In genomic region chr9:133904371-133905090, GRCh38 we compare ENCODE assay signal across 23 cellular contexts.
A peak's percentile ranks its signal among the peaks of the same experiment; 100 is the strongest.
DNase-seq lines count a peak whose midpoint lies in the region; ATAC-seq and TF ChIP-seq lines count a peak whose summit lies in the region.
"Had no signal": no experiment of that assay in that cellular context is flagged by ENCODE, and none has a peak within 500 bp of the region (broad histone marks: within the 10 kb centered on the region; RNA-seq: fewer than 3 reads in every experiment).

No MANE protein-coding gene starts in this region.

- CTCF ChIA-PET in WTC11 (lab: Charles Lee) = no interaction called here
- CTCF ChIA-PET in CD4-positive, alpha-beta T cell (lab: Charles Lee) = no interaction called here
- CTCF ChIA-PET in activated CD4-positive, alpha-beta memory T cell treated with anti-CD3 and anti-CD28 coated beads for 36 hours (lab: Charles Lee) = interaction anchor here (0.5 to 0.6 kb wide), 2 partner anchors 13 to 724 kb away, joined by 3 read pairs; no protein-coding TSS in a partner anchor

- H3K27me3 Mint-ChIP-seq in WTC11 (ENCODE audit: low read depth) = no peaks in the 10 kb centered on the region
- H3K27me3 Mint-ChIP-seq in CD4-positive, alpha-beta T cell = no peaks in the 10 kb centered on the region
- H3K27me3 Mint-ChIP-seq in activated CD4-positive, alpha-beta memory T cell treated with anti-CD3 and anti-CD28 coated beads for 36 hours = no peaks in the 10 kb centered on the region
- H3K27me3 Mint-ChIP-seq: activated naive CD4-positive, alpha-beta T cell treated with anti-CD3 and anti-CD28 coated beads, Interleukin-2, amount 10 ng/mL, durations not matched to agents 7 days and 5 days; activated T-helper 17 cell treated with anti-CD3 and anti-CD28 coated beads, Interleukin-2, amount 50 U/mL, for 72 hours; naive thymus-derived CD8-positive, alpha-beta T cell had no signal

- no peaks in the 10 kb centered on the region for H3K36me3 Mint-ChIP-seq in WTC11
- H3K36me3 Mint-ChIP-seq in CD4-positive, alpha-beta T cell (ENCODE audit: low read depth) = no peaks in the 10 kb centered on the region
- no peaks in the 10 kb centered on the region for H3K36me3 Mint-ChIP-seq in activated CD4-positive, alpha-beta memory T cell treated with anti-CD3 and anti-CD28 coated beads for 36 hours
- H3K36me3 Mint-ChIP-seq: activated naive CD4-positive, alpha-beta T cell treated with anti-CD3 and anti-CD28 coated beads, Interleukin-2, amount 10 ng/mL, durations not matched to agents 7 days and 5 days; CD8-positive, alpha-beta memory T cell; naive thymus-derived CD8-positive, alpha-beta T cell; stimulated activated effector memory CD8-positive, alpha-beta T cell treated with anti-CD3 and anti-CD28 coated beads, Interleukin-12 subunit alpha, Interleukin-12 subunit beta, amount 100 ng/mL, for 72 hours had no signal

- POLR2A ChIA-PET in WTC11 (lab: Charles Lee) = interaction anchor here (0.6 kb wide), 1 partner anchor 123 kb away, joined by 3 read pairs; no protein-coding TSS in a partner anchor
- POLR2A ChIA-PET in CD4-positive, alpha-beta T cell (lab: Charles Lee) = no interaction called here
- POLR2A ChIA-PET in activated CD4-positive, alpha-beta memory T cell treated with anti-CD3 and anti-CD28 coated beads for 36 hours (lab: Charles Lee) = no interaction called here

- H3K9ac ChIP-seq in BLaER1 (no peak overlapping the region), neuronal stem cell (ENCODE audit: low read depth, low read length, poor library complexity) (no peak overlapping the region)
- H3K9ac ChIP-seq: GM23248 had no signal

- H3K18ac ChIP-seq in neuronal stem cell (ENCODE audit: low read length) = peak overlapping the region; percentile 88

- peaks cover 12% of the 10 kb centered on the region for H3K79me1 ChIP-seq in neuronal stem cell (ENCODE audit: low read depth, low read length)

- TF ChIP-seq EP300 in suprapubic skin (IDR thresholded peaks at IDR 0.05) = no peak

- 0 out of 2 replicates have a peak overlapping the region, but pooled peaks have one; percentile 18 for H3K27ac ChIP-seq in BLaER1
- H3K27ac ChIP-seq in neuronal stem cell (replicated peaks; ENCODE audit: low read length) = peak overlapping the region; percentile 32
- H3K27ac ChIP-seq in CD4-positive, alpha-beta T cell (ENCODE audit: low read depth, low read length) = no peak overlapping the region
- H3K27ac ChIP-seq in suprapubic skin = no peak overlapping the region
- H3K27ac ChIP-seq: GM23248, heart left ventricle, Peyer's patch had no signal

- H3K4me3 ChIP-seq in BLaER1 = no peak overlapping the region
- H3K4me3 ChIP-seq in fibroblast of villous mesenchyme (ENCODE audit: low read depth, low read length) = no peak overlapping the region
- no peak overlapping the region for H3K4me3 ChIP-seq in neuronal stem cell (ENCODE audit: low read length in 2 of 2)
- H3K4me3 ChIP-seq in suprapubic skin = no peak overlapping the region
- H3K4me3 ChIP-seq: GM23248, heart left ventricle, Peyer's patch had no signal

- peak overlapping the region; percentile 43 for H4K8ac ChIP-seq in neuronal stem cell (ENCODE audit: low read depth, low read length)

- no peak overlapping the region for H3K4ac ChIP-seq in neuronal stem cell (ENCODE audit: low read length)

- TF ChIP-seq POLR2A in suprapubic skin (IDR thresholded peaks at IDR 0.05) = no peak

- H3K23ac ChIP-seq in neuronal stem cell (ENCODE audit: low read depth, low read length, poor library complexity) = no peak overlapping the region

- H3K4me1 ChIP-seq in BLaER1 (peaks cover 94% of the 10 kb centered on the region), neuronal stem cell (ENCODE audit: control insufficient read depth in 2 of 2, insufficient read depth in 1 of 2, low read depth in 1 of 2, low read length in 2 of 2) (peaks cover 5 to 13% of the 10 kb centered on the region in 2 donors), suprapubic skin (peaks cover 5% of the 10 kb centered on the region)

- intact Hi-C loops in CD4-positive, alpha-beta T cell (cut with DNase I, micrococcal nuclease) = no loop called here
- intact Hi-C loops in activated CD4-positive, alpha-beta memory T cell treated with anti-CD3 and anti-CD28 coated beads for 36 hours (cut with micrococcal nuclease) = no loop called here

- H3K9me3 Mint-ChIP-seq in WTC11 = no peaks in the 10 kb centered on the region
- H3K9me3 Mint-ChIP-seq in CD4-positive, alpha-beta T cell = no peaks in the 10 kb centered on the region
- H3K9me3 Mint-ChIP-seq in activated CD4-positive, alpha-beta memory T cell treated with anti-CD3 and anti-CD28 coated beads for 36 hours = no peaks in the 10 kb centered on the region
- H3K9me3 Mint-ChIP-seq: activated naive CD4-positive, alpha-beta T cell treated with anti-CD3 and anti-CD28 coated beads, Interleukin-2, amount 10 ng/mL, durations not matched to agents 7 days and 5 days; activated T-helper 17 cell treated with anti-CD3 and anti-CD28 coated beads, Interleukin-2, amount 50 U/mL, for 72 hours; CD8-positive, alpha-beta memory T cell; naive thymus-derived CD8-positive, alpha-beta T cell; stimulated activated effector memory CD8-positive, alpha-beta T cell treated with anti-CD3 and anti-CD28 coated beads, Interleukin-12 subunit alpha, Interleukin-12 subunit beta, amount 100 ng/mL, for 72 hours; T-helper 2 cell treated with Interferon-gamma antibody and Interleukin-4, amounts not matched to agents 5 μg/mL and 100 μg/mL, for 36 hours had no signal

- H2AFZ ChIP-seq in neuronal stem cell (ENCODE audit: low read length) = no peak overlapping the region
- H2AFZ ChIP-seq: GM23248 had no signal

- no peak for TF ChIP-seq CTCF in WTC11 (IDR thresholded peaks at IDR 0.05)
- no peak for TF ChIP-seq CTCF in fibroblast of villous mesenchyme (IDR thresholded peaks at IDR 0.05; ENCODE audit: insufficient read depth, low read depth, low read length)
- no peak for TF ChIP-seq CTCF in CD4-positive, alpha-beta T cell (IDR thresholded peaks at IDR 0.05)
- TF ChIP-seq CTCF in suprapubic skin (IDR thresholded peaks at IDR 0.05) = no peak

- H2BK12ac ChIP-seq in neuronal stem cell (ENCODE audit: low read length) = peak overlapping the region; percentile 22

- H3K4me2 ChIP-seq in BLaER1 (peak overlapping the region; percentile 70), neuronal stem cell (ENCODE audit: insufficient read depth, low read length, poor library complexity, severe bottlenecking) (no peak overlapping the region)

- H3K9me3 ChIP-seq in BLaER1 = no peaks in the 10 kb centered on the region
- no peaks in the 10 kb centered on the region for H3K9me3 ChIP-seq in neuronal stem cell (replicated peaks in 1 of 2; ENCODE audit: control insufficient read depth in 2 of 2, insufficient read depth in 1 of 2, low read depth in 1 of 2, low read length in 2 of 2)
- H3K9me3 ChIP-seq in CD4-positive, alpha-beta T cell (ENCODE audit: control insufficient read depth, low read length) = no peaks in the 10 kb centered on the region
- H3K9me3 ChIP-seq in suprapubic skin = no peaks in the 10 kb centered on the region
- H3K9me3 ChIP-seq: heart left ventricle, Peyer's patch had no signal

- H2BK120ac ChIP-seq in neuronal stem cell (ENCODE audit: low read depth, low read length) = no peak overlapping the region

- peak overlapping the region; percentile 43; the same call in 1 of the 2 replicates for H3K27ac Mint-ChIP-seq in WTC11
- H3K27ac Mint-ChIP-seq in CD4-positive, alpha-beta T cell = no peak overlapping the region
- no peak overlapping the region for H3K27ac Mint-ChIP-seq in activated CD4-positive, alpha-beta memory T cell treated with anti-CD3 and anti-CD28 coated beads for 36 hours
- H3K27ac Mint-ChIP-seq: activated naive CD4-positive, alpha-beta T cell treated with anti-CD3 and anti-CD28 coated beads, Interleukin-2, amount 10 ng/mL, durations not matched to agents 7 days and 5 days; activated T-helper 17 cell treated with anti-CD3 and anti-CD28 coated beads, Interleukin-2, amount 50 U/mL, for 72 hours; CD8-positive, alpha-beta memory T cell; naive thymus-derived CD8-positive, alpha-beta T cell; stimulated activated effector memory CD8-positive, alpha-beta T cell treated with anti-CD3 and anti-CD28 coated beads, Interleukin-12 subunit alpha, Interleukin-12 subunit beta, amount 100 ng/mL, for 72 hours; T-helper 2 cell treated with Interferon-gamma antibody and Interleukin-4, amounts not matched to agents 5 μg/mL and 100 μg/mL, for 36 hours had no signal

- H3K36me3 ChIP-seq in BLaER1 = no peaks in the 10 kb centered on the region
- H3K36me3 ChIP-seq in neuronal stem cell (replicated peaks in 1 of 2; ENCODE audit: control insufficient read depth in 2 of 2, insufficient read depth in 2 of 2, low read length in 2 of 2) = peaks cover 0 to 2% of the 10 kb centered on the region in 2 donors
- H3K36me3 ChIP-seq in suprapubic skin = no peaks in the 10 kb centered on the region
- H3K36me3 ChIP-seq: heart left ventricle, Peyer's patch had no signal

- no peak for DNase-seq in WTC11 (ENCODE audit: low spot score)
- peak; percentile 14 for DNase-seq in fibroblast of villous mesenchyme (ENCODE audit: low read depth)
- DNase-seq in neuronal stem cell (ENCODE audit: low spot score) = no peak
- DNase-seq in CD4-positive, alpha-beta T cell = no peak
- DNase-seq in activated CD4-positive, alpha-beta memory T cell treated with anti-CD3 and anti-CD28 coated beads for 36 hours = no peak
- no peak for DNase-seq in suprapubic skin (ENCODE audit: low spot score in 2 of 2)
- DNase-seq: activated naive CD4-positive, alpha-beta T cell treated with anti-CD3 and anti-CD28 coated beads, Interleukin-2, amount 10 ng/mL, durations not matched to agents 7 days and 5 days; CD8-positive, alpha-beta memory T cell; effector CD4-positive, alpha-beta T cell; GM23248; heart left ventricle; Kasumi-1; kidney; naive thymus-derived CD8-positive, alpha-beta T cell; NCI-H1436; NCI-H2081 treated with DMSO at 0.1 percent for 48 hours; Peyer's patch; SIG-M5 had no signal

- no peak overlapping the region for H2BK5ac ChIP-seq in neuronal stem cell (ENCODE audit: low read length)

- no peak overlapping the region for H3K4me3 Mint-ChIP-seq in WTC11
- no peak overlapping the region for H3K4me3 Mint-ChIP-seq in CD4-positive, alpha-beta T cell
- H3K4me3 Mint-ChIP-seq in activated CD4-positive, alpha-beta memory T cell treated with anti-CD3 and anti-CD28 coated beads for 36 hours = no peak overlapping the region
- H3K4me3 Mint-ChIP-seq: activated naive CD4-positive, alpha-beta T cell treated with anti-CD3 and anti-CD28 coated beads, Interleukin-2, amount 10 ng/mL, durations not matched to agents 7 days and 5 days; activated T-helper 17 cell treated with anti-CD3 and anti-CD28 coated beads, Interleukin-2, amount 50 U/mL, for 72 hours; CD8-positive, alpha-beta memory T cell; naive thymus-derived CD8-positive, alpha-beta T cell; stimulated activated effector memory CD8-positive, alpha-beta T cell treated with anti-CD3 and anti-CD28 coated beads, Interleukin-12 subunit alpha, Interleukin-12 subunit beta, amount 100 ng/mL, for 72 hours; T-helper 2 cell treated with Interferon-gamma antibody and Interleukin-4, amounts not matched to agents 5 μg/mL and 100 μg/mL, for 36 hours had no signal

- peaks cover 90% of the 10 kb centered on the region for H4K20me1 ChIP-seq in BLaER1

- H2AK5ac ChIP-seq in neuronal stem cell (ENCODE audit: low read depth, low read length) = no peak overlapping the region

- H4K91ac ChIP-seq in neuronal stem cell (ENCODE audit: low read depth, low read length, poor library complexity) = no peak overlapping the region

- no peaks in the 10 kb centered on the region for H3K27me3 ChIP-seq in BLaER1
- H3K27me3 ChIP-seq in neuronal stem cell (ENCODE audit: control insufficient read depth in 3 of 3, insufficient read depth in 3 of 3, low read depth in 1 of 3, low read length in 3 of 3) = no peaks in the 10 kb centered on the region
- no peaks in the 10 kb centered on the region for H3K27me3 ChIP-seq in CD4-positive, alpha-beta T cell (ENCODE audit: control insufficient read depth, insufficient read depth, low read length)
- no peaks in the 10 kb centered on the region for H3K27me3 ChIP-seq in suprapubic skin
- H3K27me3 ChIP-seq: heart left ventricle, Peyer's patch had no signal

- H2BK15ac ChIP-seq in neuronal stem cell (ENCODE audit: low read length) = no peak overlapping the region

- ATAC-seq in WTC11 (no peak), GM19023 (IDR thresholded peaks at IDR 0.05; ENCODE audit: unreplicated experiment) (no peak)
- no peak for ATAC-seq in CD4-positive, alpha-beta T cell (ENCODE audit: poor library complexity)
- ATAC-seq: activated T-helper 17 cell treated with anti-CD3 and anti-CD28 coated beads, Interleukin-2, amount 50 U/mL, for 72 hours; heart left ventricle; naive thymus-derived CD8-positive, alpha-beta T cell; stimulated activated effector memory CD8-positive, alpha-beta T cell treated with anti-CD3 and anti-CD28 coated beads, Interleukin-12 subunit alpha, Interleukin-12 subunit beta, amount 100 ng/mL, for 72 hours had no signal

- 0 out of 2 replicates have a peak, but pooled peaks cover 2% of the 10 kb centered on the region for H3K4me1 Mint-ChIP-seq in WTC11
- H3K4me1 Mint-ChIP-seq in CD4-positive, alpha-beta T cell (ENCODE audit: low read depth) = no peaks in the 10 kb centered on the region
- no peaks in the 10 kb centered on the region for H3K4me1 Mint-ChIP-seq in activated CD4-positive, alpha-beta memory T cell treated with anti-CD3 and anti-CD28 coated beads for 36 hours (ENCODE audit: low read depth)
- H3K4me1 Mint-ChIP-seq: activated naive CD4-positive, alpha-beta T cell treated with anti-CD3 and anti-CD28 coated beads, Interleukin-2, amount 10 ng/mL, durations not matched to agents 7 days and 5 days; activated T-helper 17 cell treated with anti-CD3 and anti-CD28 coated beads, Interleukin-2, amount 50 U/mL, for 72 hours; CD8-positive, alpha-beta memory T cell; stimulated activated effector memory CD8-positive, alpha-beta T cell treated with anti-CD3 and anti-CD28 coated beads, Interleukin-12 subunit alpha, Interleukin-12 subunit beta, amount 100 ng/mL, for 72 hours had no signal

- no CpG with 5 or more reads among the region's 29 CpGs for WGBS in neuronal stem cell (ENCODE audit: extremely low coverage in 2 of 2, insufficient read length in 2 of 2, insufficient replicate concordance in 1 of 2), 2 donors
- 75% methylated on average over 14 of the region's 29 CpGs for WGBS in suprapubic skin

- no peak overlapping the region for H3K14ac ChIP-seq in neuronal stem cell (ENCODE audit: low read length)

Comparison
In these comparisons a context has a peak if more than half of its experiments do, and no peak if none do; other contexts are left out.
1. H3K27ac ChIP-seq: peak in BLaER1 (single experiment) and neuronal stem cell (single experiment); none in CD4-positive, alpha-beta T cell (single experiment) and suprapubic skin (single experiment).